Comparison of ENCODE assay signal across 22 cellular contexts in the genomic region with DNA sequence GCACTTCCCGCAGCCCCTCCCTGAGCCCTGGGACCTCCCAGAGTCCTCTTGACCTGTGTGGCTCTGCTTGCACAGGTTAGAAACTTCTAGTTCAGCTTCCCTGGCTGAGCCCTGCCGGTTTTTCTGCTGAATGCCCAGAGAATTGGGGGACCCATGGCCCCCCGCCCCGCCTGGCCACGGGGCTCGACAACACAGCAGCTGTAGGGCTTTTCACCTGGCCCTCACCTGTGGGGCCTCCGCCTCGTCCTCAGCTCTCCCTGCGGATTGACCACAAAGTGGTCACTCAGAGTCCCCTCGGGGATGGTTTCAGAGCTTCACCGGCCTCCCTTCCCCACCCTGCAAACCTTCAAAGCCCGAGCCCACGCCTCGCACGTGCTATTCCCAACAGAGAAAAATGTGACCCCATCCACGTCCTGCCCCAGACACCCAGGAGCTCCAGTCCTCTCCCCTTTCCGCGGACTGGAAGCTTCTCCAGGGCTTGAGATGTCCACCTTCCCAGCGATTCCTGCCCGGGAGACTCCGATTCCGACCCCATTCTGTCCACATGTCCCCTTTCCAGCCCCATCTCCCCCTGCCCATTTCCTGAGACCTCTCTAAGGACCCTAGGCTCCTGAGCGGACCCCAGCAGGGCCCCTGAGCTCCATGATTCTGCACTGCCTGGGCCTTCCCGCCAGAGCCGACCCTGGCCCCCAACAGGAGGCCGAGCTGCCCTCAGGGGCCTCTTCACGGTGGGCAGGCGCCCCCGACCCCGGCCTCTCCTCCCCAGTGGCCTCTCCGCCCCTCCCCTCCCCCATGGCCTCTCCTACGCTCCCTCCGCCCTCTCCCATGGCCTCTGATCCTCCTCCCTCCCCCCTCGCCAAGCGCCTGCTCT.
"Had no signal": no experiment of that assay in that cellular context is flagged by ENCODE, and none has a peak within 500 bp of the region (broad histone marks: within the 10 kb centered on the region; RNA-seq: fewer than 3 reads in every experiment).

No MANE protein-coding gene starts in this region.

- DNase-seq: activated CD4-positive, alpha-beta T cell treated with anti-CD3 and anti-CD28 coated beads for 1 hour; activated CD4-positive, alpha-beta T cell treated with anti-CD3 and anti-CD28 coated beads, Interleukin-2, amount 50 U/mL, for 1 hour; activated CD8-positive, alpha-beta T cell treated with anti-CD3 and anti-CD28 coated beads, Interleukin-2, amount 10 ng/mL, durations not matched to agents 7 days and 5 days; aorta; effector CD4-positive, alpha-beta T cell; foreskin melanocyte; lower lobe of right lung; naive thymus-derived CD8-positive, alpha-beta T cell; pancreas; right cardiac atrium; stimulated activated CD4-positive, alpha-beta T cell treated with anti-CD3 and anti-CD28 coated beads, Interleukin-2, amount 100 ng/mL, for 24 hours; T-helper 1 cell; testis had no signal

- H3K27ac ChIP-seq: lower lobe of right lung, neutrophil, pancreas, testis had no signal

- H3K9me3 Mint-ChIP-seq: activated naive CD4-positive, alpha-beta T cell treated with anti-CD3 and anti-CD28 coated beads, Interleukin-2, amount 50 U/mL, for 72 hours; activated T-helper 17 cell treated with anti-CD3 and anti-CD28 coated beads, Interleukin-2, amount 50 U/mL, for 72 hours; brain; dendritic cell treated with granulocyte-macrophage colony-stimulating factor and Interleukin-4, amounts not matched to agents 40 ng/mL and 50 ng/mL, for 4 days; naive thymus-derived CD8-positive, alpha-beta T cell; stimulated activated effector memory CD8-positive, alpha-beta T cell treated with anti-CD3 and anti-CD28 coated beads, Interleukin-12 subunit alpha, Interleukin-12 subunit beta, amount 100 ng/mL, for 72 hours; type B pancreatic cell had no signal

- H3K9me3 ChIP-seq: lower lobe of right lung, neutrophil, pancreas, testis had no signal

- H3K4me3 ChIP-seq: lower lobe of right lung, pancreas, testis had no signal

- H3K27me3 Mint-ChIP-seq: brain, type B pancreatic cell had no signal

- H3K27ac Mint-ChIP-seq: activated CD8-positive, alpha-beta T cell treated with anti-CD3 and anti-CD28 coated beads, Interleukin-2, amount 10 ng/mL, durations not matched to agents 7 days and 5 days; activated naive CD4-positive, alpha-beta T cell treated with anti-CD3 and anti-CD28 coated beads, Interleukin-2, amount 50 U/mL, for 72 hours; activated T-helper 17 cell treated with anti-CD3 and anti-CD28 coated beads, Interleukin-2, amount 50 U/mL, for 72 hours; dendritic cell treated with granulocyte-macrophage colony-stimulating factor and Interleukin-4, amounts not matched to agents 40 ng/mL and 50 ng/mL, for 4 days; naive thymus-derived CD8-positive, alpha-beta T cell; stimulated activated effector memory CD8-positive, alpha-beta T cell treated with anti-CD3 and anti-CD28 coated beads, Interleukin-12 subunit alpha, Interleukin-12 subunit beta, amount 100 ng/mL, for 72 hours had no signal

- FAIRE-seq: pancreas, TTC549 had no signal

- H3K36me3 ChIP-seq: lower lobe of right lung, neutrophil, pancreas had no signal

- H3K4me3 Mint-ChIP-seq: activated CD8-positive, alpha-beta T cell treated with anti-CD3 and anti-CD28 coated beads, Interleukin-2, amount 10 ng/mL, durations not matched to agents 7 days and 5 days; activated T-helper 17 cell treated with anti-CD3 and anti-CD28 coated beads, Interleukin-2, amount 50 U/mL, for 72 hours; brain; dendritic cell treated with granulocyte-macrophage colony-stimulating factor and Interleukin-4, amounts not matched to agents 40 ng/mL and 50 ng/mL, for 4 days; stimulated activated effector memory CD8-positive, alpha-beta T cell treated with anti-CD3 and anti-CD28 coated beads, Interleukin-12 subunit alpha, Interleukin-12 subunit beta, amount 100 ng/mL, for 72 hours; type B pancreatic cell had no signal

- H3K27me3 ChIP-seq: pancreas, testis had no signal

- H3K36me3 Mint-ChIP-seq: activated naive CD4-positive, alpha-beta T cell treated with anti-CD3 and anti-CD28 coated beads, Interleukin-2, amount 50 U/mL, for 72 hours; brain; type B pancreatic cell had no signal

- ATAC-seq: activated CD8-positive, alpha-beta T cell treated with anti-CD3 and anti-CD28 coated beads, Interleukin-2, amount 10 ng/mL, durations not matched to agents 7 days and 5 days; activated naive CD4-positive, alpha-beta T cell treated with anti-CD3 and anti-CD28 coated beads, Interleukin-2, amount 50 U/mL, for 72 hours; activated T-helper 17 cell treated with anti-CD3 and anti-CD28 coated beads, Interleukin-2, amount 50 U/mL, for 72 hours; left lobe of liver; lower lobe of right lung; naive thymus-derived CD8-positive, alpha-beta T cell; pancreas; right cardiac atrium; stimulated activated effector memory CD8-positive, alpha-beta T cell treated with anti-CD3 and anti-CD28 coated beads, Interleukin-12 subunit alpha, Interleukin-12 subunit beta, amount 100 ng/mL, for 72 hours had no signal
